ENCODE assay signal across 2 cellular contexts in the genomic region with DNA sequence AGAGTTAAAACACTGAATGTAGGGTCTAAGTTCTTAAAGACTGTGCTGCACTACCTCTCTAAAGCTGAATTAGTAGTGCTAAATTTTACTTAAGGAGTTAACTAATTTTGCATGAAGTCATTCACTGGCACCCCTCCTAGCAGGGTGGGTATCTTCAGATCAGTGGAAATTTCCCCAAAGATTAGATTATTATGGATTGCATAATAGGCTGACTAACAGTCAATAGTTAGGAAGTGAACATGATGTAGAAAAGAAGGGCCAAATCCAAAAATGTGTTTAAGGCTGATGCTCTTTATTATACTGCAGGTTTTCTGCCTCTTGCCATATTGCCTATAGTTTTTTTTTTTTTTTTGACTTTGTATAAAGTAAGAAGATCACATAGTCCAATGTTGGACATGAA.
TF ChIP-seq lines count a peak whose summit lies in the region.

No MANE protein-coding gene starts in this region.

TF ChIP-seq in endothelial cell of umbilical vein, 7 proteins besides CTCF, POLR2A, EP300 and RAD21 (continued from another document):
- TF ChIP-seq FOS (IDR thresholded peaks at IDR 0.05; ENCODE audit: borderline replicate concordance, insufficient read depth, low read length) = no peak
- TF ChIP-seq, protein P1, sequence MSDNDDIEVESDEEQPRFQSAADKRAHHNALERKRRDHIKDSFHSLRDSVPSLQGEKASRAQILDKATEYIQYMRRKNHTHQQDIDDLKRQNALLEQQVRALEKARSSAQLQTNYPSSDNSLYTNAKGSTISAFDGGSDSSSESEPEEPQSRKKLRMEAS (IDR thresholded peaks at IDR 0.05; ENCODE audit: insufficient read depth, insufficient read length) = no peak
- TF ChIP-seq POLR2AphosphoS5 (IDR thresholded peaks at IDR 0.05; ENCODE audit: insufficient read depth, low read depth, low read length) = no peak
- no peak for TF ChIP-seq EZH2 (IDR thresholded peaks at IDR 0.05; ENCODE audit: borderline replicate concordance, low read depth, low read length, severe bottlenecking)

TF ChIP-seq in neural cell, 6 proteins besides CTCF, POLR2A, EP300 and RAD21 (continued from another document):
- TF ChIP-seq, protein P2, sequence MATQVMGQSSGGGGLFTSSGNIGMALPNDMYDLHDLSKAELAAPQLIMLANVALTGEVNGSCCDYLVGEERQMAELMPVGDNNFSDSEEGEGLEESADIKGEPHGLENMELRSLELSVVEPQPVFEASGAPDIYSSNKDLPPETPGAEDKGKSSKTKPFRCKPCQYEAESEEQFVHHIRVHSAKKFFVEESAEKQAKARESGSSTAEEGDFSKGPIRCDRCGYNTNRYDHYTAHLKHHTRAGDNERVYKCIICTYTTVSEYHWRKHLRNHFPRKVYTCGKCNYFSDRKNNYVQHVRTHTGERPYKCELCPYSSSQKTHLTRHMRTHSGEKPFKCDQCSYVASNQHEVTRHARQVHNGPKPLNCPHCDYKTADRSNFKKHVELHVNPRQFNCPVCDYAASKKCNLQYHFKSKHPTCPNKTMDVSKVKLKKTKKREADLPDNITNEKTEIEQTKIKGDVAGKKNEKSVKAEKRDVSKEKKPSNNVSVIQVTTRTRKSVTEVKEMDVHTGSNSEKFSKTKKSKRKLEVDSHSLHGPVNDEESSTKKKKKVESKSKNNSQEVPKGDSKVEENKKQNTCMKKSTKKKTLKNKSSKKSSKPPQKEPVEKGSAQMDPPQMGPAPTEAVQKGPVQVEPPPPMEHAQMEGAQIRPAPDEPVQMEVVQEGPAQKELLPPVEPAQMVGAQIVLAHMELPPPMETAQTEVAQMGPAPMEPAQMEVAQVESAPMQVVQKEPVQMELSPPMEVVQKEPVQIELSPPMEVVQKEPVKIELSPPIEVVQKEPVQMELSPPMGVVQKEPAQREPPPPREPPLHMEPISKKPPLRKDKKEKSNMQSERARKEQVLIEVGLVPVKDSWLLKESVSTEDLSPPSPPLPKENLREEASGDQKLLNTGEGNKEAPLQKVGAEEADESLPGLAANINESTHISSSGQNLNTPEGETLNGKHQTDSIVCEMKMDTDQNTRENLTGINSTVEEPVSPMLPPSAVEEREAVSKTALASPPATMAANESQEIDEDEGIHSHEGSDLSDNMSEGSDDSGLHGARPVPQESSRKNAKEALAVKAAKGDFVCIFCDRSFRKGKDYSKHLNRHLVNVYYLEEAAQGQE (IDR thresholded peaks at IDR 0.05; ENCODE audit: borderline replicate concordance) = no peak
- TF ChIP-seq TAF1 (IDR thresholded peaks at IDR 0.05; ENCODE audit: low read depth) (no peak), POLR2AphosphoS5 (IDR thresholded peaks at IDR 0.05) (no peak), MXI1 (conservative IDR thresholded peaks at IDR 0.05; ENCODE audit: poor library complexity, severe bottlenecking) (no peak), EZH2 (IDR thresholded peaks at IDR 0.05; ENCODE audit: borderline replicate concordance, insufficient read depth, low read length, poor library complexity, severe bottlenecking) (no peak)
TF ChIP-seq in neural cell: peak in this region for 0.
